In genomic region chr19:39154084-39154625, GRCh38 we compare ENCODE assay signal across 23 cellular contexts. TPM values are rescaled to one million over a fixed set of nuclear protein-coding genes. Genes with fewer than 3 reads are reported as not detected.
DNase-seq lines count a peak whose midpoint lies in the region; ATAC-seq, FAIRE-seq and TF ChIP-seq lines count a peak whose summit lies in the region.
"Had no signal": no experiment of that assay in that cellular context is flagged by ENCODE, and none has a peak within 500 bp of the region (broad histone marks: within the 10 kb centered on the region; RNA-seq: fewer than 3 reads in every experiment).

No MANE protein-coding gene starts in this region.

- H3K27ac Mint-ChIP-seq in astrocyte (ENCODE audit: unreplicated experiment), result peak overlapping the region; percentile 37
- peak overlapping the region; percentile 59 for H3K27ac Mint-ChIP-seq in stimulated activated effector memory CD8-positive, alpha-beta T cell treated with anti-CD3 and anti-CD28 coated beads, Interleukin-12 subunit alpha, Interleukin-12 subunit beta, amount 100 ng/mL, for 72 hours
- H3K27ac Mint-ChIP-seq: activated B cell treated with CpG ODN at 0.5 μM for 24 hours; activated naive CD4-positive, alpha-beta T cell treated with anti-CD3 and anti-CD28 coated beads, Interleukin-2, amount 10 ng/mL, durations not matched to agents 7 days and 5 days; T-helper 17 cell had no signal

- no peak for FAIRE-seq in astrocyte (lab: Jason Lieb, UNC)
- FAIRE-seq: D721Med, endometrium had no signal

- H2AFZ ChIP-seq in astrocyte (ENCODE audit: low read depth, low read length), result no peak overlapping the region

- H3K9ac ChIP-seq in astrocyte (ENCODE audit: low read length), result no peak overlapping the region

- peaks cover 68% of the 10 kb centered on the region for H3K79me2 ChIP-seq in astrocyte (ENCODE audit: insufficient read depth, low read length)

- H3K27ac ChIP-seq in astrocyte (ENCODE audit: low read depth, low read length), result no peak overlapping the region
- H3K27ac ChIP-seq: ascending aorta, SJSA1, testis had no signal

- peaks cover 1% of the 10 kb centered on the region for H3K9me3 Mint-ChIP-seq in astrocyte (ENCODE audit: unreplicated experiment)
- H3K9me3 Mint-ChIP-seq in stimulated activated effector memory CD8-positive, alpha-beta T cell treated with anti-CD3 and anti-CD28 coated beads, Interleukin-12 subunit alpha, Interleukin-12 subunit beta, amount 100 ng/mL, for 72 hours, result no peaks in the 10 kb centered on the region
- H3K9me3 Mint-ChIP-seq: activated B cell treated with CpG ODN at 0.5 μM for 24 hours; activated naive CD4-positive, alpha-beta T cell treated with anti-CD3 and anti-CD28 coated beads, Interleukin-2, amount 10 ng/mL, durations not matched to agents 7 days and 5 days had no signal

- H3K27me3 Mint-ChIP-seq in astrocyte (ENCODE audit: low read depth, unreplicated experiment), result no peaks in the 10 kb centered on the region
- H3K27me3 Mint-ChIP-seq: activated B cell treated with CpG ODN at 0.5 μM for 24 hours; activated naive CD4-positive, alpha-beta T cell treated with anti-CD3 and anti-CD28 coated beads, Interleukin-2, amount 10 ng/mL, durations not matched to agents 7 days and 5 days; T-helper 17 cell had no signal

- H3K27me3 ChIP-seq in astrocyte (ENCODE audit: insufficient read depth, low read length), result no peaks in the 10 kb centered on the region
- H3K27me3 ChIP-seq: ascending aorta, SJSA1, testis had no signal

- TF ChIP-seq CTCF in astrocyte (IDR thresholded peaks at IDR 0.05; ENCODE audit: insufficient read depth, low read depth, low read length), result no peak

- H3K4me3 Mint-ChIP-seq in astrocyte (ENCODE audit: unreplicated experiment), result no peak overlapping the region
- H3K4me3 Mint-ChIP-seq in stimulated activated effector memory CD8-positive, alpha-beta T cell treated with anti-CD3 and anti-CD28 coated beads, Interleukin-12 subunit alpha, Interleukin-12 subunit beta, amount 100 ng/mL, for 72 hours, result no peak overlapping the region
- H3K4me3 Mint-ChIP-seq: activated B cell treated with CpG ODN at 0.5 μM for 24 hours; activated naive CD4-positive, alpha-beta T cell treated with anti-CD3 and anti-CD28 coated beads, Interleukin-2, amount 10 ng/mL, durations not matched to agents 7 days and 5 days; T-helper 17 cell had no signal

- no peaks in the 10 kb centered on the region for H3K36me3 ChIP-seq in astrocyte (ENCODE audit: insufficient read depth, low read length)
- H3K36me3 ChIP-seq: ascending aorta had no signal

- H3K9me3 ChIP-seq in astrocyte (ENCODE audit: insufficient read depth, low read depth, low read length), result no peaks in the 10 kb centered on the region
- H3K9me3 ChIP-seq: ascending aorta, SJSA1, testis had no signal

- DNase-seq in ELF-1 (ENCODE audit: low read depth, low spot score) (peak; percentile 45), astrocyte (ENCODE audit: low read depth) (no peak), left lobe of liver (ENCODE audit: low spot score) (no peak), cortex of kidney (lab: John Stamatoyannopoulos, UW) (no peak), COR-L47 (lab: John Stamatoyannopoulos, UW) (no peak)
- DNase-seq in stimulated activated effector memory CD8-positive, alpha-beta T cell treated with anti-CD3 and anti-CD28 coated beads, Interleukin-12 subunit alpha, Interleukin-12 subunit beta, amount 100 ng/mL, for 72 hours (ENCODE audit: low spot score in 2 of 2), result no peak
- DNase-seq: activated B cell treated with CpG ODN at 0.5 μM for 24 hours; activated CD8-positive, alpha-beta memory T cell treated with anti-CD3 and anti-CD28 coated beads for 24 hours; activated naive CD4-positive, alpha-beta T cell treated with anti-CD3 and anti-CD28 coated beads, Interleukin-2, amount 10 ng/mL, durations not matched to agents 7 days and 5 days; activated T-cell treated with anti-CD3 and anti-CD28 coated beads, Interleukin-2, amount 50 U/mL, for 48 hours; foreskin fibroblast; midbrain; NCI-H1417 treated with DMSO at 0.1 percent for 48 hours; stimulated activated CD4-positive, alpha-beta T cell treated with anti-CD3 and anti-CD28 coated beads, Interleukin-12 subunit alpha, Interleukin-12 subunit beta, amount 100 ng/mL, for 4 hours; T-helper 17 cell; testis had no signal

- H3K4me1 Mint-ChIP-seq in astrocyte (ENCODE audit: low read depth, unreplicated experiment), result peaks cover 33% of the 10 kb centered on the region
- peaks cover 50% of the 10 kb centered on the region for H3K4me1 Mint-ChIP-seq in stimulated activated effector memory CD8-positive, alpha-beta T cell treated with anti-CD3 and anti-CD28 coated beads, Interleukin-12 subunit alpha, Interleukin-12 subunit beta, amount 100 ng/mL, for 72 hours

- H3K4me2 ChIP-seq in astrocyte (ENCODE audit: low read length), result no peak overlapping the region

- H3K4me3 ChIP-seq in astrocyte (ENCODE audit: insufficient read depth, low read depth, low read length), result no peak overlapping the region
- H3K4me3 ChIP-seq: ascending aorta, SJSA1, testis had no signal

- H3K4me1 ChIP-seq in astrocyte (ENCODE audit: insufficient read depth, low read length), result peaks cover 17% of the 10 kb centered on the region

- peaks cover 67% of the 10 kb centered on the region for H4K20me1 ChIP-seq in astrocyte (ENCODE audit: insufficient read depth, low read length)

- H3K36me3 Mint-ChIP-seq in astrocyte (ENCODE audit: low read depth, unreplicated experiment), result peaks cover 16% of the 10 kb centered on the region
- peaks cover 5% of the 10 kb centered on the region for H3K36me3 Mint-ChIP-seq in stimulated activated effector memory CD8-positive, alpha-beta T cell treated with anti-CD3 and anti-CD28 coated beads, Interleukin-12 subunit alpha, Interleukin-12 subunit beta, amount 100 ng/mL, for 72 hours
- H3K36me3 Mint-ChIP-seq: activated naive CD4-positive, alpha-beta T cell treated with anti-CD3 and anti-CD28 coated beads, Interleukin-2, amount 10 ng/mL, durations not matched to agents 7 days and 5 days had no signal

- ATAC-seq in left lobe of liver, result peak; percentile 51
- no peak for ATAC-seq in stimulated activated effector memory CD8-positive, alpha-beta T cell treated with anti-CD3 and anti-CD28 coated beads, Interleukin-12 subunit alpha, Interleukin-12 subunit beta, amount 100 ng/mL, for 72 hours
- no peak for ATAC-seq in GM21526 (IDR thresholded peaks at IDR 0.05; ENCODE audit: low FRiP score, unreplicated experiment)
- ATAC-seq: T-helper 17 cell had no signal

RNA-seq across cellular contexts. Expression of gene PAK4, which starts 28.6 kb away (rescaled TPM):
- total RNA-seq in astrocyte, result 48.0 and 51.1 TPM in 2 replicates
- total RNA-seq in left lobe of liver, result 19.4 TPM

RNA-seq across cellular contexts. Expression of gene NCCRP1, which starts 42.6 kb away (rescaled TPM):
- total RNA-seq in astrocyte (not detected in 2 replicates), left lobe of liver (0.08 TPM)
- total RNA-seq: activated B cell treated with CpG ODN at 0.5 μM for 24 hours, ascending aorta, H4, SJSA1, T-helper 17 cell had no signal

RNA-seq across cellular contexts. Expression of gene SYCN, which starts 49.9 kb away (rescaled TPM):
- total RNA-seq in astrocyte (not detected in 2 replicates), left lobe of liver (1.6 TPM)
- total RNA-seq: activated B cell treated with CpG ODN at 0.5 μM for 24 hours, ascending aorta, H4, renal cortical epithelial cell, SJSA1, T-helper 17 cell had no signal
